Comparison of ENCODE assay signal across 18 cellular contexts in genomic region chr13:49464621-49465325, GRCh38. TPM values are rescaled to one million over a fixed set of nuclear protein-coding genes. Genes with fewer than 3 reads are reported as not detected.
DNase-seq lines count a peak whose midpoint lies in the region; ATAC-seq, FAIRE-seq and TF ChIP-seq lines count a peak whose summit lies in the region.
"Had no signal": no experiment of that assay in that cellular context is flagged by ENCODE, and none has a peak within 500 bp of the region (broad histone marks: within the 10 kb centered on the region; RNA-seq: fewer than 3 reads in every experiment).

No MANE protein-coding gene starts in this region.

- no peak overlapping the region for H2BK15ac ChIP-seq in neuronal stem cell (ENCODE audit: low read length)

- H3K27me3 ChIP-seq in left ventricle myocardium inferior (ENCODE audit: low read depth) (no peaks in the 10 kb centered on the region), HepG2 (ENCODE audit: control insufficient read depth in 1 of 2, insufficient read depth in 2 of 2, low read length in 2 of 2) (no peaks in the 10 kb centered on the region), neuronal stem cell (ENCODE audit: control insufficient read depth in 3 of 3, insufficient read depth in 3 of 3, low read depth in 1 of 3, low read length in 3 of 3) (no peaks in the 10 kb centered on the region)

- H2BK120ac ChIP-seq in neuronal stem cell (ENCODE audit: low read depth, low read length) = no peak overlapping the region

- ATAC-seq in left ventricle myocardium superior = peak; percentile 45
- ATAC-seq in HepG2 = peak; percentile 85
- ATAC-seq: GM12878, K562 had no signal

- peaks cover 6% of the 10 kb centered on the region for H3K4me1 ChIP-seq in left ventricle myocardium inferior
- peaks cover 40% of the 10 kb centered on the region for H3K4me1 ChIP-seq in HepG2 (ENCODE audit: insufficient read depth, low read length)
- no peaks in the 10 kb centered on the region for H3K4me1 ChIP-seq in neuronal stem cell (ENCODE audit: control insufficient read depth in 2 of 2, insufficient read depth in 1 of 2, low read depth in 1 of 2, low read length in 2 of 2)
- H3K4me1 ChIP-seq: Caco-2, HAP-1 had no signal

- H2BK12ac ChIP-seq in neuronal stem cell (ENCODE audit: low read length) = no peak overlapping the region

- H3K18ac ChIP-seq in neuronal stem cell (ENCODE audit: low read length) = no peak overlapping the region

- no peak overlapping the region for H3K4ac ChIP-seq in neuronal stem cell (ENCODE audit: low read length)

- H3K79me2 ChIP-seq in HepG2 (ENCODE audit: insufficient read depth, low read length) = no peaks in the 10 kb centered on the region

- no peaks in the 10 kb centered on the region for H3K79me1 ChIP-seq in neuronal stem cell (ENCODE audit: low read depth, low read length)

- no peak for TF ChIP-seq RAD21 in HepG2 (CRISPR knock-in tag; IDR thresholded peaks at IDR 0.05)

- no peak overlapping the region for H4K91ac ChIP-seq in neuronal stem cell (ENCODE audit: low read depth, low read length, poor library complexity)

- peaks cover 15% of the 10 kb centered on the region for H3K9me3 ChIP-seq in left ventricle myocardium inferior (replicated peaks)
- peaks cover 17% of the 10 kb centered on the region for H3K9me3 ChIP-seq in HepG2 (ENCODE audit: low read length)
- peaks cover 8 to 24% of the 10 kb centered on the region in 2 donors for H3K9me3 ChIP-seq in neuronal stem cell (replicated peaks in 1 of 2; ENCODE audit: control insufficient read depth in 2 of 2, insufficient read depth in 1 of 2, low read depth in 1 of 2, low read length in 2 of 2)

- H2AFZ ChIP-seq in HepG2 (ENCODE audit: low read length) (no peak overlapping the region), neuronal stem cell (ENCODE audit: low read length) (no peak overlapping the region)

- POLR2A ChIA-PET in HepG2 (lab: Yijun Ruan, JAX) = interaction anchor here (2.3 to 3.3 kb wide), 3 partner anchors 20 to 151 kb away, joined by 5 to 123 read pairs (median 33); partner anchors contain the start of genes CAB39L, PHF11 and SETDB2

- H3K4me2 ChIP-seq in HepG2 (ENCODE audit: low read depth, low read length) = peak overlapping the region; percentile 59
- H3K4me2 ChIP-seq in neuronal stem cell (ENCODE audit: insufficient read depth, low read length, poor library complexity, severe bottlenecking) = no peak overlapping the region

- no peak overlapping the region for H4K8ac ChIP-seq in neuronal stem cell (ENCODE audit: low read depth, low read length)

- peaks cover 92% of the 10 kb centered on the region for H3K36me3 ChIP-seq in left ventricle myocardium inferior
- H3K36me3 ChIP-seq in HepG2 (replicated peaks in 1 of 2; ENCODE audit: control insufficient read depth in 1 of 2, insufficient read depth in 2 of 2, low read length in 2 of 2) = peaks cover 8 to 20% of the 10 kb centered on the region in 2 experiments
- peaks cover 5 to 42% of the 10 kb centered on the region in 2 donors for H3K36me3 ChIP-seq in neuronal stem cell (replicated peaks in 1 of 2; ENCODE audit: control insufficient read depth in 2 of 2, insufficient read depth in 2 of 2, low read length in 2 of 2)

- intact Hi-C loops in left ventricle myocardium superior (cut with micrococcal nuclease) (no loop called here), left ventricle myocardium inferior (cut with micrococcal nuclease) (no loop called here), HepG2 (cut with micrococcal nuclease; ENCODE audit: unreplicated experiment) (loop anchor here (1.0 kb wide), 1 partner anchor 43 kb away; no protein-coding TSS in a partner anchor)

- H4K20me1 ChIP-seq in HepG2 (ENCODE audit: insufficient read depth, low read length) = no peaks in the 10 kb centered on the region

- DNase-seq in left ventricle myocardium superior (no peak), left ventricle myocardium inferior (no peak), choroid plexus epithelial cell (ENCODE audit: low read depth) (peak; percentile 80), HepG2 (ENCODE audit: low spot score) (peak; percentile 92), GM10266 (ENCODE audit: extremely low spot score) (no peak), GM13977 (ENCODE audit: low spot score) (no peak), neuronal stem cell (ENCODE audit: low spot score) (no peak), NCI-H187 (lab: John Stamatoyannopoulos, UW) (no peak)
- DNase-seq: Caco-2, NCI-H1048, NCI-H146, NCI-H2107, NCI-H226, NCI-H526, SHP77 had no signal

- no TSS peak for BruUV-seq in HepG2 (replicated peaks; lab: Mats Ljungman, UMichigan)

- TF ChIP-seq POLR2A in HepG2 (IDR thresholded peaks at IDR 0.05; ENCODE audit: insufficient read depth in 1 of 2, low read depth in 2 of 2, low read length in 2 of 2) = no peak

- TF ChIP-seq EP300 in HepG2 (IDR thresholded peaks at IDR 0.05; ENCODE audit: low read depth in 2 of 2, low read length in 2 of 2) = peak in 1 of 2 experiments; percentile 85; a peak in 2 of 4 replicates
- no peak for TF ChIP-seq EP300 in HepG2 (CRISPR knock-in tag; IDR thresholded peaks at IDR 0.05; ENCODE audit: borderline replicate concordance)

- H3K4me3 ChIP-seq in left ventricle myocardium inferior (no peak overlapping the region), choroid plexus epithelial cell (ENCODE audit: low read depth, low read length) (no peak overlapping the region), HepG2 (replicated peaks in 1 of 3; ENCODE audit: insufficient read depth in 1 of 3, low read depth in 2 of 3, low read length in 3 of 3) (peak overlapping the region in 2 of 3 experiments; percentile 8 to 22; a peak in 2 of 6 replicates), neuronal stem cell (ENCODE audit: low read length in 2 of 2) (no peak overlapping the region)
- H3K4me3 ChIP-seq: GM12878, HAP-1, K562 had no signal

- TF ChIP-seq CTCF in left ventricle myocardium inferior (IDR thresholded peaks at IDR 0.05; ENCODE audit: borderline replicate concordance) (no peak), choroid plexus epithelial cell (conservative IDR thresholded peaks at IDR 0.05; ENCODE audit: low read depth, low read length) (no peak), HepG2 (CRISPR knock-in tag; IDR thresholded peaks at IDR 0.05) (no peak), GM10266 (IDR thresholded peaks at IDR 0.05; ENCODE audit: control insufficient read depth, insufficient read depth, low read depth, missing control alignments) (no peak), GM13977 (IDR thresholded peaks at IDR 0.05; ENCODE audit: extremely low read depth, insufficient read depth, missing control alignments) (no peak)

- H3K27ac ChIP-seq in left ventricle myocardium inferior (replicated peaks) = no peak overlapping the region
- peak overlapping the region; percentile 96 for H3K27ac ChIP-seq in HepG2 (ENCODE audit: extremely low read length, insufficient read depth, low read length)
- no peak overlapping the region for H3K27ac ChIP-seq in neuronal stem cell (replicated peaks; ENCODE audit: low read length)

- in situ Hi-C loops in HepG2 (cut with HindIII; ENCODE audit: extremely low pct_ligation_motif_present, low pct_unique_long_range_greater_than_20kb) (no loop called here), GM13977 (cut with MboI; ENCODE audit: low pct_unique_long_range_greater_than_20kb, low sequenced_read_pairs, unreplicated experiment) (no loop called here)

- CTCF ChIA-PET in HepG2 (lab: Yijun Ruan, JAX; ENCODE audit: low intra/inter-chr PET ratio, low total read pairs) = no interaction called here

- H2AK5ac ChIP-seq in neuronal stem cell (ENCODE audit: low read depth, low read length) = no peak overlapping the region

- peak overlapping the region; percentile 43 for H3K9ac ChIP-seq in HepG2 (ENCODE audit: insufficient read depth, low read depth, low read length)
- no peak overlapping the region for H3K9ac ChIP-seq in neuronal stem cell (ENCODE audit: low read depth, low read length, poor library complexity)

- no peak overlapping the region for H2BK5ac ChIP-seq in neuronal stem cell (ENCODE audit: low read length)

- H3K23ac ChIP-seq in neuronal stem cell (ENCODE audit: low read depth, low read length, poor library complexity) = no peak overlapping the region

- 9% methylated on average over 4 of the region's 4 CpGs for WGBS in HepG2 (ENCODE audit: low lambda C conversion rate)
- WGBS in neuronal stem cell (ENCODE audit: extremely low coverage in 2 of 2, insufficient read length in 2 of 2, insufficient replicate concordance in 1 of 2), 2 donors = no CpG with 5 or more reads among the region's 4 CpGs

- peak; percentile 86 for FAIRE-seq in HepG2 (lab: Jason Lieb, UNC)
- FAIRE-seq: GM12878, K562 had no signal

- no peak overlapping the region for H3K14ac ChIP-seq in neuronal stem cell (ENCODE audit: low read length)

RNA-seq across cellular contexts. Expression of gene SETDB2, which starts 20.7 kb away (rescaled TPM):
- total RNA-seq in left ventricle myocardium superior (14.8 TPM), left ventricle myocardium inferior (17.8 TPM), HepG2 (2016; rRNA removed; fragmentation: Illumina TruSeq; extraction: Trizol) (8.7 and 9.5 TPM in 2 replicates)
- total RNA-seq in HepG2 (2016; cell fraction: cytosol; rRNA removed; fragmentation: Illumina TruSeq; extraction: Trizol; ENCODE audit: low read depth) = 6.9 and 7.8 TPM in 2 replicates
- total RNA-seq in HepG2 (2016; cell fraction: insoluble cytoplasmic fraction; rRNA removed; fragmentation: Illumina TruSeq; extraction: Trizol) = 8.3 and 9.7 TPM in 2 replicates
- 8.2 and 9.2 TPM in 2 replicates for total RNA-seq in HepG2 (2016; cell fraction: membrane; rRNA removed; fragmentation: Illumina TruSeq; extraction: Trizol)
- total RNA-seq in HepG2 (2016; cell fraction: nucleus; rRNA removed; fragmentation: Illumina TruSeq; extraction: Trizol) = 13.6 and 15.9 TPM in 2 replicates
- polyA plus RNA-seq in HepG2 (2011; rRNA removed) = 6.1 and 8.1 TPM in 2 replicates
- polyA plus RNA-seq in HepG2 (2011; cell fraction: cytosol; rRNA removed) = 2.2 and 3.0 TPM in 2 replicates
- 6.3 and 8.6 TPM in 2 replicates for polyA plus RNA-seq in HepG2 (2011; cell fraction: nucleus; rRNA removed)
- polyA plus RNA-seq in HepG2 (2012) = 7.9 and 8.3 TPM in 2 replicates
- 1.1 and 2.0 TPM in 2 replicates for polyA plus RNA-seq in HepG2 (2016; cell fraction: cytosol; fragmentation: Illumina TruSeq; extraction: Trizol; ENCODE audit: low read depth)
- 7.2 and 7.5 TPM in 2 replicates for polyA plus RNA-seq in HepG2 (2016; cell fraction: insoluble cytoplasmic fraction; fragmentation: Illumina TruSeq; extraction: Trizol; ENCODE audit: low read depth)
- 3.4 TPM in 2 replicates for polyA plus RNA-seq in HepG2 (2016; cell fraction: membrane; fragmentation: Illumina TruSeq; extraction: Trizol; ENCODE audit: low read depth)
- polyA plus RNA-seq in HepG2 (2016; cell fraction: nucleus; fragmentation: Illumina TruSeq; extraction: Trizol; ENCODE audit: insufficient read depth, low read depth) = 16.0 and 16.3 TPM in 2 replicates
- 1.6 and 2.4 TPM in 2 replicates for polyA minus RNA-seq in HepG2 (2011; rRNA and poly(A)+ RNA removed; ENCODE audit: low replicate concordance)
- polyA minus RNA-seq in HepG2 (2011; cell fraction: cytosol; rRNA and poly(A)+ RNA removed) = 5.6 and 6.7 TPM in 2 replicates
- polyA minus RNA-seq in HepG2 (2011; cell fraction: nucleus; rRNA and poly(A)+ RNA removed) = 23.7 and 25.6 TPM in 2 replicates
- polyA plus RNA-seq in neuronal stem cell (2013, experiment 1 of 2) = 4.1 TPM
- 4.3 TPM for polyA plus RNA-seq in neuronal stem cell (2013, experiment 2 of 2)

RNA-seq across cellular contexts. Expression of gene CAB39L, which starts 20.9 kb away (rescaled TPM):
- total RNA-seq in left ventricle myocardium superior (18.8 TPM), left ventricle myocardium inferior (23.4 TPM), HepG2 (2016; rRNA removed; fragmentation: Illumina TruSeq; extraction: Trizol) (6.1 and 8.3 TPM in 2 replicates)
- total RNA-seq in HepG2 (2016; cell fraction: cytosol; rRNA removed; fragmentation: Illumina TruSeq; extraction: Trizol; ENCODE audit: low read depth) = 2.2 TPM in 2 replicates
- 5.6 and 8.5 TPM in 2 replicates for total RNA-seq in HepG2 (2016; cell fraction: insoluble cytoplasmic fraction; rRNA removed; fragmentation: Illumina TruSeq; extraction: Trizol)
- 6.0 and 6.4 TPM in 2 replicates for total RNA-seq in HepG2 (2016; cell fraction: membrane; rRNA removed; fragmentation: Illumina TruSeq; extraction: Trizol)
- total RNA-seq in HepG2 (2016; cell fraction: nucleus; rRNA removed; fragmentation: Illumina TruSeq; extraction: Trizol) = 3.9 and 4.0 TPM in 2 replicates
- polyA plus RNA-seq in HepG2 (2011; rRNA removed) = 2.2 and 3.1 TPM in 2 replicates
- 1.7 and 2.4 TPM in 2 replicates for polyA plus RNA-seq in HepG2 (2011; cell fraction: cytosol; rRNA removed)
- polyA plus RNA-seq in HepG2 (2011; cell fraction: nucleus; rRNA removed) = 1.00 and 1.1 TPM in 2 replicates
- 2.9 and 3.9 TPM in 2 replicates for polyA plus RNA-seq in HepG2 (2012)
- polyA plus RNA-seq in HepG2 (2016; cell fraction: cytosol; fragmentation: Illumina TruSeq; extraction: Trizol; ENCODE audit: low read depth) = 1.5 and 2.1 TPM in 2 replicates
- polyA plus RNA-seq in HepG2 (2016; cell fraction: insoluble cytoplasmic fraction; fragmentation: Illumina TruSeq; extraction: Trizol; ENCODE audit: low read depth) = 7.8 and 8.2 TPM in 2 replicates
- polyA plus RNA-seq in HepG2 (2016; cell fraction: membrane; fragmentation: Illumina TruSeq; extraction: Trizol; ENCODE audit: low read depth) = 4.1 and 4.4 TPM in 2 replicates
- 3.4 and 4.1 TPM in 2 replicates for polyA plus RNA-seq in HepG2 (2016; cell fraction: nucleus; fragmentation: Illumina TruSeq; extraction: Trizol; ENCODE audit: insufficient read depth, low read depth)
- polyA minus RNA-seq in HepG2 (2011; rRNA and poly(A)+ RNA removed; ENCODE audit: low replicate concordance) = 1.5 and 4.9 TPM in 2 replicates
- 2.0 and 3.7 TPM in 2 replicates for polyA minus RNA-seq in HepG2 (2011; cell fraction: cytosol; rRNA and poly(A)+ RNA removed)
- polyA minus RNA-seq in HepG2 (2011; cell fraction: nucleus; rRNA and poly(A)+ RNA removed) = 4.4 and 4.5 TPM in 2 replicates
- polyA plus RNA-seq in neuronal stem cell (2013, experiment 1 of 2) = 13.7 TPM
- 13.9 TPM for polyA plus RNA-seq in neuronal stem cell (2013, experiment 2 of 2)

RNA-seq across cellular contexts. Expression of gene PHF11, which starts 31.0 kb away (rescaled TPM):
- total RNA-seq in left ventricle myocardium superior (18.6 TPM), left ventricle myocardium inferior (15.1 TPM), HepG2 (2016; rRNA removed; fragmentation: Illumina TruSeq; extraction: Trizol) (9.0 and 15.8 TPM in 2 replicates)
- total RNA-seq in HepG2 (2016; cell fraction: cytosol; rRNA removed; fragmentation: Illumina TruSeq; extraction: Trizol; ENCODE audit: low read depth) = 3.5 and 8.1 TPM in 2 replicates
- total RNA-seq in HepG2 (2016; cell fraction: insoluble cytoplasmic fraction; rRNA removed; fragmentation: Illumina TruSeq; extraction: Trizol) = 9.8 and 12.7 TPM in 2 replicates
- total RNA-seq in HepG2 (2016; cell fraction: membrane; rRNA removed; fragmentation: Illumina TruSeq; extraction: Trizol) = 9.7 and 10.0 TPM in 2 replicates
- 18.8 and 22.6 TPM in 2 replicates for total RNA-seq in HepG2 (2016; cell fraction: nucleus; rRNA removed; fragmentation: Illumina TruSeq; extraction: Trizol)
- 17.5 and 22.0 TPM in 2 replicates for polyA plus RNA-seq in HepG2 (2011; rRNA removed)
- polyA plus RNA-seq in HepG2 (2011; cell fraction: cytosol; rRNA removed) = 4.7 and 6.0 TPM in 2 replicates
- 36.1 and 40.1 TPM in 2 replicates for polyA plus RNA-seq in HepG2 (2011; cell fraction: nucleus; rRNA removed)
- polyA plus RNA-seq in HepG2 (2012) = 14.5 TPM in 2 replicates
- 5.2 and 6.8 TPM in 2 replicates for polyA plus RNA-seq in HepG2 (2016; cell fraction: cytosol; fragmentation: Illumina TruSeq; extraction: Trizol; ENCODE audit: low read depth)
- 10.5 and 12.9 TPM in 2 replicates for polyA plus RNA-seq in HepG2 (2016; cell fraction: insoluble cytoplasmic fraction; fragmentation: Illumina TruSeq; extraction: Trizol; ENCODE audit: low read depth)
- 7.1 and 7.3 TPM in 2 replicates for polyA plus RNA-seq in HepG2 (2016; cell fraction: membrane; fragmentation: Illumina TruSeq; extraction: Trizol; ENCODE audit: low read depth)
- 55.0 and 55.4 TPM in 2 replicates for polyA plus RNA-seq in HepG2 (2016; cell fraction: nucleus; fragmentation: Illumina TruSeq; extraction: Trizol; ENCODE audit: insufficient read depth, low read depth)
- 6.7 and 7.2 TPM in 2 replicates for polyA minus RNA-seq in HepG2 (2011; rRNA and poly(A)+ RNA removed; ENCODE audit: low replicate concordance)
- polyA minus RNA-seq in HepG2 (2011; cell fraction: cytosol; rRNA and poly(A)+ RNA removed) = 3.6 and 5.0 TPM in 2 replicates
- polyA minus RNA-seq in HepG2 (2011; cell fraction: nucleus; rRNA and poly(A)+ RNA removed) = 23.8 and 26.6 TPM in 2 replicates
- polyA plus RNA-seq in neuronal stem cell (2013, experiment 1 of 2) = 4.6 TPM
- 4.8 TPM for polyA plus RNA-seq in neuronal stem cell (2013, experiment 2 of 2)

Comparison
In these comparisons a context has a peak if more than half of its experiments do, and no peak if none do; other contexts are left out.
1. DNase-seq: peak in choroid plexus epithelial cell (single experiment) and HepG2 (single experiment); none in left ventricle myocardium superior (single experiment), left ventricle myocardium inferior (single experiment), GM10266 (single experiment), GM13977 (single experiment), neuronal stem cell (single experiment) and NCI-H187 (0 of 2).
2. H3K4me3 ChIP-seq: peak in HepG2 (2 of 3); none in left ventricle myocardium inferior (single experiment), choroid plexus epithelial cell (single experiment) and neuronal stem cell (0 of 2).